ENCODE assay signal across 8 cellular contexts in the genomic region with DNA sequence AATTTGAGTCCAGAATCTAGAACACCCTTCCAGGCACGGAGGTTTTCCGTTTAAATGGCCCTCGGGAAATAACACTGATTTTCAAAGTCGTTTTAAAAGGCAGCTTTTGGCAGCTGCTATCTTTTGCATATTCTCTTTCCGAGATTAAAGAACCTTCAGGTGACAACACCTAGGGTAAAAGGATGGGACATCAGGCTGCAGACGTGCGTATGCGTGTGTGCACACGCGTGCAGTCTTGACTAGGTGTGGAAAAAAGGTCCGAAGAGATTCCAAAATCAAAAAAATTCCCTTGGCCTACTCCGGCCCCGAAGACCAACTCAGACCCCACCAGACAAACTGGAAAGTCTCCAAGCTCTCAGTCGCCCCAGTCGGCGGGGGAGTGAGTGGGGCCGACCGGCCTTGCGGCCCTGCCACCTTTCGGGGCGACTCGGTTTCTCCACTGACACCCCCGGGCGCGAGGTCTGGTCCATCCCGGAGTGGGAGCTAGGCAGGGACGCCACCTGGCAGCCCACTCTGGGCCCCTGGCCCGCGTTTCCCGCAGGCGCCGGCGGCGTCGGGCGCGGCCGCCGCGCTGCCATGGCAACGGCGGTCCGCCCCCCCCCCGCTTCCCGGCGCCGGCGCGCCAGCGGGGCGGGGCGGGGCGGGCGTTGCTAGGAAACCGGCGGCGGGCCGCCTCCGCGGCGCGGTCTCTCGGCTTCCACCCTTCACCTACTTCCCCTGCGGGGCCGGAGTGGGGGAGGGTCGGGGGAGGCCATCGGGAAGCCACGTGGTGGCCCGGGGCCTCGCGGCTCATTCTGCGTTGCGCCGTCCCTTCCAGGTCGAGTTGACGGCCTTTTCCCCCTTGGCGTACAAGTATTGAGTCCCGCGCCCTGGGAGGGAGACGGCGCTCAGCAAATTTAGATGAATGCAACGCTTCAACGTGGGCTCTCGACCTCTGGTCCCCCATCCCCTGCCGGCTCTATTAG.
A peak's percentile ranks its signal among the peaks of the same experiment; 100 is the strongest.
DNase-seq lines count a peak whose midpoint lies in the region; ATAC-seq lines count a peak whose summit lies in the region.

No MANE protein-coding gene starts in this region.

- peak overlapping the region; percentile 35 for H2BK5ac ChIP-seq in mesenchymal stem cell (ENCODE audit: low read depth, low read length, poor library complexity, severe bottlenecking)

- H3K4me1 Mint-ChIP-seq in effector memory CD8-positive, alpha-beta T cell (ENCODE audit: low read depth in 2 of 2) = peaks cover 14 to 20% of the 10 kb centered on the region in 2 donors

- H3K27me3 Mint-ChIP-seq in effector memory CD8-positive, alpha-beta T cell = no peaks in the 10 kb centered on the region

- peak overlapping the region; percentile 95 for H2AFZ ChIP-seq in ACC112 (ENCODE audit: low read length, unreplicated experiment)
- peak overlapping the region; percentile 93 for H2AFZ ChIP-seq in mesenchymal stem cell (ENCODE audit: low read depth, low read length)

- peak overlapping the region; percentile 44 for H2AK5ac ChIP-seq in mesenchymal stem cell (ENCODE audit: low read length, severe bottlenecking)

- peak overlapping the region; percentile 93 to 96 for H3K27ac Mint-ChIP-seq in effector memory CD8-positive, alpha-beta T cell

- DNase-seq in NCI-H526 treated with DMSO at 0.1 percent for 48 hours (lab: John Stamatoyannopoulos, UW) = peak; percentile 52
- peak; percentile 93 for DNase-seq in activated CD8-positive, alpha-beta memory T cell treated with anti-CD3 and anti-CD28 coated beads for 24 hours
- peak; percentile 65 to 81 (median 76) for DNase-seq in effector memory CD8-positive, alpha-beta T cell
- DNase-seq in mesenchymal stem cell = peak; percentile 62
- DNase-seq in stimulated activated CD8-positive, alpha-beta memory T cell treated with anti-CD3 and anti-CD28 coated beads, Interleukin-12 subunit alpha, Interleukin-12 subunit beta, amount 100 ng/mL, for 24 hours (ENCODE audit: extremely low read depth) = peak; percentile 65

- peak overlapping the region; percentile 67 for H4K91ac ChIP-seq in mesenchymal stem cell (ENCODE audit: low read length)

- H3K36me3 Mint-ChIP-seq in effector memory CD8-positive, alpha-beta T cell (ENCODE audit: insufficient read depth) = peaks cover 18% of the 10 kb centered on the region

- H4K8ac ChIP-seq in mesenchymal stem cell (ENCODE audit: low read length) = peak overlapping the region; percentile 83

- peak overlapping the region in 1 of 2 experiments; percentile 77 for H2BK12ac ChIP-seq in mesenchymal stem cell (ENCODE audit: low read length in 2 of 2)

- no peaks in the 10 kb centered on the region for H3K9me3 ChIP-seq in mesenchymal stem cell (ENCODE audit: control insufficient read depth, low read length)

- H3K4ac ChIP-seq in mesenchymal stem cell (ENCODE audit: low read depth in 1 of 2, low read length in 2 of 2) = peak overlapping the region in 1 of 2 experiments; percentile 90

- no peaks in the 10 kb centered on the region for H3K79me2 ChIP-seq in ACC112 (ENCODE audit: control insufficient read depth, insufficient read depth, low read length, unreplicated experiment)

- no peaks in the 10 kb centered on the region for H3K9me3 Mint-ChIP-seq in effector memory CD8-positive, alpha-beta T cell

- H3K4me3 ChIP-seq in ACC112 (ENCODE audit: low read depth, low read length) (peak overlapping the region; percentile 72), mesenchymal stem cell (ENCODE audit: insufficient read depth in 1 of 2, low read depth in 1 of 2, low read length in 2 of 2) (peak overlapping the region; percentile 70 to 86)

- H3K4me2 ChIP-seq in mesenchymal stem cell (ENCODE audit: low read length, poor library complexity, severe bottlenecking) = peak overlapping the region; percentile 83

- peak overlapping the region; percentile 29 for H2BK15ac ChIP-seq in mesenchymal stem cell (ENCODE audit: low read depth, poor library complexity, severe bottlenecking)

- H3K14ac ChIP-seq in mesenchymal stem cell (ENCODE audit: low read length in 2 of 2) = peak overlapping the region in 1 of 2 experiments; percentile 33

- H3K4me3 Mint-ChIP-seq in effector memory CD8-positive, alpha-beta T cell = peak overlapping the region; percentile 78 to 82

- no peak overlapping the region for H3K23ac ChIP-seq in mesenchymal stem cell (ENCODE audit: low read length in 2 of 2)

- H2BK120ac ChIP-seq in mesenchymal stem cell (ENCODE audit: low read depth, low read length) = no peak overlapping the region

- 16% methylated on average over 42 of the region's 85 CpGs for WGBS in mesenchymal stem cell

- peak overlapping the region; percentile 93 for H3K9ac ChIP-seq in mesenchymal stem cell (ENCODE audit: low read length)

- H3K27ac ChIP-seq in ACC112 (ENCODE audit: low read depth, low read length) (peak overlapping the region; percentile 53), mesenchymal stem cell (ENCODE audit: low read length, poor library complexity, severe bottlenecking) (peak overlapping the region; percentile 37)

- H3K18ac ChIP-seq in mesenchymal stem cell (ENCODE audit: low read depth in 1 of 2, low read length in 2 of 2) = peak overlapping the region; percentile 10 to 90

- no peaks in the 10 kb centered on the region for H3K79me1 ChIP-seq in mesenchymal stem cell (replicated peaks; ENCODE audit: low read length, poor library complexity, severe bottlenecking)

- peaks cover 11% of the 10 kb centered on the region for H3K4me1 ChIP-seq in ACC112 (ENCODE audit: control insufficient read depth, insufficient read depth, low read length, unreplicated experiment)
- H3K4me1 ChIP-seq in mesenchymal stem cell (ENCODE audit: control insufficient read depth, insufficient read depth, low read depth, low read length) = peaks cover 10% of the 10 kb centered on the region

- ATAC-seq in GM18909 (IDR thresholded peaks at IDR 0.05; ENCODE audit: poor library complexity, unreplicated experiment) (peak; percentile 86), HG03342 (IDR thresholded peaks at IDR 0.05; ENCODE audit: unreplicated experiment) (peak; percentile 81)
- ATAC-seq in effector memory CD8-positive, alpha-beta T cell (replicated peaks) = peak; percentile 94

- H3K36me3 ChIP-seq in ACC112 (ENCODE audit: insufficient read depth, low read length) (no peaks in the 10 kb centered on the region), mesenchymal stem cell (ENCODE audit: control insufficient read depth in 1 of 2, insufficient read depth in 2 of 2, low read depth in 1 of 2, low read length in 2 of 2) (no peaks in the 10 kb centered on the region)

- H3K27me3 ChIP-seq in ACC112 (ENCODE audit: insufficient read depth, low read length) = no peaks in the 10 kb centered on the region
- no peaks in the 10 kb centered on the region for H3K27me3 ChIP-seq in mesenchymal stem cell (ENCODE audit: control insufficient read depth in 1 of 2, insufficient read depth in 1 of 2, low read length in 2 of 2)

Comparison
In these comparisons a context has a peak if more than half of its experiments do, and no peak if none do; other contexts are left out.
1. Peak in every context shown above with its lines: DNase-seq, ATAC-seq, H3K4me3 ChIP-seq and H3K27ac ChIP-seq.